In genomic region chr1:119747451-119747850, GRCh38 we compare ENCODE assay signal across 1 cellular context.
TF ChIP-seq lines count a peak whose summit lies in the region.

No MANE protein-coding gene starts in this region.

TF ChIP-seq in H1, 55 proteins besides CTCF, POLR2A, EP300 and RAD21:
- TF ChIP-seq FOSL1 (IDR thresholded peaks at IDR 0.05; ENCODE audit: insufficient read depth, low read depth, low read length) (no peak), SIRT6 (IDR thresholded peaks at IDR 0.05; ENCODE audit: low read length) (no peak), USF2 (IDR thresholded peaks at IDR 0.05; ENCODE audit: low read length) (no peak), JUN (IDR thresholded peaks at IDR 0.05; ENCODE audit: low read depth, low read length) (no peak), POLR2AphosphoS5 (IDR thresholded peaks at IDR 0.05; ENCODE audit: low read depth, low read length) (no peak), SP1 (IDR thresholded peaks at IDR 0.05; ENCODE audit: low read depth, low read length) (no peak), CEBPB (IDR thresholded peaks at IDR 0.05; ENCODE audit: low read depth, low read length) (no peak), PHF8 (conservative IDR thresholded peaks at IDR 0.05; ENCODE audit: low read depth, low read length) (no peak), TAF7 (optimal IDR thresholded peaks at IDR 0.05; ENCODE audit: borderline replicate concordance, low read depth, low read length) (no peak), SRF (IDR thresholded peaks at IDR 0.05; ENCODE audit: low read depth, low read length) (no peak), SUZ12 (IDR thresholded peaks at IDR 0.05; ENCODE audit: low read length) (no peak), SIX5 (IDR thresholded peaks at IDR 0.05; ENCODE audit: low read depth, low read length) (no peak), CHD1 (IDR thresholded peaks at IDR 0.05; ENCODE audit: low read depth, low read length) (no peak), CTBP2 (IDR thresholded peaks at IDR 0.05; ENCODE audit: borderline replicate concordance, insufficient read depth, insufficient read length, low read length) (no peak)
